10 cellular contexts compared by ENCODE assay signal in genomic region chr2:40243581-40243980, GRCh38.
DNase-seq lines count a peak whose midpoint lies in the region; ATAC-seq and TF ChIP-seq lines count a peak whose summit lies in the region.
"Had no signal": no experiment of that assay in that cellular context is flagged by ENCODE, and none has a peak within 500 bp of the region (broad histone marks: within the 10 kb centered on the region; RNA-seq: fewer than 3 reads in every experiment).

No MANE protein-coding gene starts in this region.

- TF ChIP-seq CTCF in cardiac fibroblast (IDR thresholded peaks at IDR 0.05; ENCODE audit: low read depth, low read length) (no peak), osteoblast (IDR thresholded peaks at IDR 0.05; ENCODE audit: extremely low read depth, low read depth, low read length) (no peak)

- H3K27ac ChIP-seq in osteoblast (ENCODE audit: low read depth, low read length) = peak overlapping the region; percentile 99

- intact Hi-C loops in sciatic nerve (cut with DNase I) = no loop called here

- ATAC-seq in sciatic nerve = no peak
- ATAC-seq in HG02852 (IDR thresholded peaks at IDR 0.05; ENCODE audit: unreplicated experiment) = no peak
- ATAC-seq in GM21447 (IDR thresholded peaks at IDR 0.05; ENCODE audit: unreplicated experiment) = no peak
- ATAC-seq: HCT116 had no signal

- H2AFZ ChIP-seq in osteoblast (ENCODE audit: low read length) = no peak overlapping the region

- DNase-seq in Caki2 (ENCODE audit: low read depth) = peak; percentile 75
- DNase-seq in LHCN-M2 (ENCODE audit: low read depth) = peak; percentile 74
- DNase-seq in cardiac fibroblast (ENCODE audit: low read depth in 2 of 2) = peak; percentile 31 to 75
- DNase-seq in osteoblast (ENCODE audit: insufficient read length, low spot score, missing footprints) = no peak
- no peak for DNase-seq in SHP77 treated with DMSO at 0.1 percent for 48 hours (lab: John Stamatoyannopoulos, UW)
- no peak for DNase-seq in sciatic nerve (ENCODE audit: low spot score)
- DNase-seq: NCI-H524 treated with DMSO at 0.1 percent for 48 hours had no signal

- H3K79me2 ChIP-seq in osteoblast (ENCODE audit: insufficient read depth, low read length) = peaks cover 12% of the 10 kb centered on the region

- H3K9me3 ChIP-seq in osteoblast (ENCODE audit: low read depth, low read length) = no peaks in the 10 kb centered on the region

- H3K4me3 ChIP-seq in cardiac fibroblast (replicated peaks in 1 of 2; ENCODE audit: low read depth in 2 of 2, low read length in 2 of 2) = no peak overlapping the region
- H3K4me3 ChIP-seq in osteoblast (ENCODE audit: insufficient read depth, low read length) = no peak overlapping the region

- H3K36me3 ChIP-seq in osteoblast (ENCODE audit: insufficient read depth, low read length) = no peaks in the 10 kb centered on the region

- peaks cover 42% of the 10 kb centered on the region for H3K4me1 ChIP-seq in osteoblast (ENCODE audit: insufficient read depth, low read length)

- H3K4me2 ChIP-seq in osteoblast (ENCODE audit: insufficient read depth, low read length) = peak overlapping the region; percentile 69

- no peaks in the 10 kb centered on the region for H3K27me3 ChIP-seq in osteoblast (ENCODE audit: insufficient read depth, low read length)

- H4K20me1 ChIP-seq in osteoblast (ENCODE audit: insufficient read depth, low read length) = no peaks in the 10 kb centered on the region

- in situ Hi-C loops in Caki2 (cut with HindIII; ENCODE audit: low pct_unique_long_range_greater_than_20kb, low sequenced_read_pairs) = no loop called here

Comparison
In these comparisons a context has a peak if more than half of its experiments do, and no peak if none do; other contexts are left out.
1. DNase-seq: peak in Caki2 (single experiment), LHCN-M2 (single experiment) and cardiac fibroblast (2 of 2); none in osteoblast (single experiment), SHP77 treated with DMSO at 0.1 percent for 48 hours (single experiment) and sciatic nerve (single experiment).